ENCODE assay signal across 8 cellular contexts in genomic region chr7:66683094-66683769, GRCh38. TPM values are rescaled to one million over a fixed set of nuclear protein-coding genes. Genes with fewer than 3 reads are reported as not detected.
DNase-seq lines count a peak whose midpoint lies in the region; ATAC-seq and TF ChIP-seq lines count a peak whose summit lies in the region.
"Not testable (repeated sequence)": the region's sequence is repeated elsewhere in the genome, so short reads cannot be mapped to it uniquely, and the experiment has no call there.

No MANE protein-coding gene starts in this region.

- not testable (repeated sequence) for H3K9me2 ChIP-seq in SU-DHL-6 (replicated peaks; ENCODE audit: insufficient read depth, low read length)

- H3F3A ChIP-seq in SU-DHL-6 (ENCODE audit: insufficient read depth): peaks cover 17% of the 10 kb centered on the region

- H3K4me1 Mint-ChIP-seq in CD4-positive, alpha-beta T cell (ENCODE audit: low read depth): peaks cover 40% of the 10 kb centered on the region
- H3K4me1 Mint-ChIP-seq in activated naive CD8-positive, alpha-beta T cell treated with anti-CD3 and anti-CD28 coated beads, Interleukin-2, amount 10 ng/mL, durations not matched to agents 7 days and 5 days: peaks cover 15% of the 10 kb centered on the region
- H3K4me1 Mint-ChIP-seq in nephron progenitor cell: peaks cover 17% of the 10 kb centered on the region
- H3K4me1 Mint-ChIP-seq in stimulated activated naive CD8-positive, alpha-beta T cell treated with anti-CD3 and anti-CD28 coated beads, Interleukin-15, amount 100 ng/mL, for 72 hours: peaks cover 53% of the 10 kb centered on the region

- not testable (repeated sequence) for H3K9me3 Mint-ChIP-seq in CD4-positive, alpha-beta T cell; activated naive CD8-positive, alpha-beta T cell treated with anti-CD3 and anti-CD28 coated beads, Interleukin-2, amount 10 ng/mL, durations not matched to agents 7 days and 5 days; stimulated activated naive CD8-positive, alpha-beta T cell treated with anti-CD3 and anti-CD28 coated beads, Interleukin-15, amount 100 ng/mL, for 72 hours
- peaks cover 16% of the 10 kb centered on the region for H3K9me3 Mint-ChIP-seq in nephron progenitor cell

- H3K27me3 Mint-ChIP-seq in CD4-positive, alpha-beta T cell; activated naive CD8-positive, alpha-beta T cell treated with anti-CD3 and anti-CD28 coated beads, Interleukin-2, amount 10 ng/mL, durations not matched to agents 7 days and 5 days; stimulated activated naive CD8-positive, alpha-beta T cell treated with anti-CD3 and anti-CD28 coated beads, Interleukin-15, amount 100 ng/mL, for 72 hours: not testable (repeated sequence)
- H3K27me3 Mint-ChIP-seq in nephron progenitor cell (ENCODE audit: low read depth, poor library complexity): peaks cover 10% of the 10 kb centered on the region

- DNase-seq in CD4-positive, alpha-beta T cell; activated naive CD8-positive, alpha-beta T cell treated with anti-CD3 and anti-CD28 coated beads, Interleukin-2, amount 10 ng/mL, durations not matched to agents 7 days and 5 days; nephron progenitor cell: not testable (repeated sequence)
- peak in 1 of 2 donors; percentile 4 for DNase-seq in stimulated activated naive CD8-positive, alpha-beta T cell treated with anti-CD3 and anti-CD28 coated beads, Interleukin-15, amount 100 ng/mL, for 72 hours

- peaks cover 69% of the 10 kb centered on the region for H3K79me2 ChIP-seq in SU-DHL-6 (ENCODE audit: insufficient read depth, low read length)

- peak overlapping the region; percentile 55 for H3K27ac Mint-ChIP-seq in CD4-positive, alpha-beta T cell
- not testable (repeated sequence) for H3K27ac Mint-ChIP-seq in activated naive CD8-positive, alpha-beta T cell treated with anti-CD3 and anti-CD28 coated beads, Interleukin-2, amount 10 ng/mL, durations not matched to agents 7 days and 5 days; nephron progenitor cell; stimulated activated naive CD8-positive, alpha-beta T cell treated with anti-CD3 and anti-CD28 coated beads, Interleukin-15, amount 100 ng/mL, for 72 hours

- H3K36me3 ChIP-seq in HUES6 (ENCODE audit: control insufficient read depth, insufficient read depth, low read length); SU-DHL-6 (ENCODE audit: low read length); endocrine pancreas (ENCODE audit: control insufficient read depth, insufficient read depth, low read length): not testable (repeated sequence)

- H3K9ac ChIP-seq in HUES6 (ENCODE audit: low read length) (peak overlapping the region; percentile 90), SU-DHL-6 (ENCODE audit: low read length) (peak overlapping the region; percentile 83), endocrine pancreas (ENCODE audit: control insufficient read depth, insufficient read depth, low read length) (peak overlapping the region; percentile 21)

- peaks cover 11% of the 10 kb centered on the region for H3K36me3 Mint-ChIP-seq in CD4-positive, alpha-beta T cell (ENCODE audit: low read depth)
- not testable (repeated sequence) for H3K36me3 Mint-ChIP-seq in activated naive CD8-positive, alpha-beta T cell treated with anti-CD3 and anti-CD28 coated beads, Interleukin-2, amount 10 ng/mL, durations not matched to agents 7 days and 5 days
- H3K36me3 Mint-ChIP-seq in nephron progenitor cell (ENCODE audit: low read depth): peaks cover 31% of the 10 kb centered on the region

- ATAC-seq in CD4-positive, alpha-beta T cell (ENCODE audit: poor library complexity); activated naive CD8-positive, alpha-beta T cell treated with anti-CD3 and anti-CD28 coated beads, Interleukin-2, amount 10 ng/mL, durations not matched to agents 7 days and 5 days (ENCODE audit: low read depth); stimulated activated naive CD8-positive, alpha-beta T cell treated with anti-CD3 and anti-CD28 coated beads, Interleukin-15, amount 100 ng/mL, for 72 hours: not testable (repeated sequence)

- H3K9me3 ChIP-seq in CD4-positive, alpha-beta T cell (ENCODE audit: control insufficient read depth, low read length); HUES6 (ENCODE audit: control insufficient read depth, insufficient read depth, low read depth, low read length); SU-DHL-6 (ENCODE audit: insufficient read depth, low read length); endocrine pancreas (ENCODE audit: control insufficient read depth, low read length); iPS-18c (ENCODE audit: control insufficient read depth, insufficient read depth, low read length): not testable (repeated sequence)

- CTCF ChIA-PET in CD4-positive, alpha-beta T cell (lab: Charles Lee): not testable (repeated sequence)

- H3K4me3 ChIP-seq in HUES6 (ENCODE audit: low read depth, low read length) (peak overlapping the region; percentile 93), SU-DHL-6 (ENCODE audit: insufficient read depth, low read length, poor library complexity, severe bottlenecking) (peak overlapping the region; percentile 92), endocrine pancreas (ENCODE audit: control insufficient read depth, insufficient read depth, low read length) (peak overlapping the region; percentile 68), iPS-18c (ENCODE audit: insufficient read depth, low read depth, low read length) (peak overlapping the region; percentile 91; the same call in 1 of the 2 replicates)

- not testable (repeated sequence) for H2AFZ ChIP-seq in SU-DHL-6 (ENCODE audit: low read depth, low read length, severe bottlenecking)

- POLR2A ChIA-PET in CD4-positive, alpha-beta T cell (lab: Charles Lee); activated naive CD8-positive, alpha-beta T cell treated with anti-CD3 and anti-CD28 coated beads, Interleukin-2, amount 10 ng/mL, durations not matched to agents 7 days and 5 days (lab: Charles Lee): not testable (repeated sequence)

- peak overlapping the region; percentile 74 for H3K4me2 ChIP-seq in SU-DHL-6 (ENCODE audit: low read depth, low read length, poor library complexity, severe bottlenecking)

- not testable (repeated sequence) for TF ChIP-seq CTCF in CD4-positive, alpha-beta T cell (IDR thresholded peaks at IDR 0.05); SU-DHL-6 (IDR thresholded peaks at IDR 0.05; ENCODE audit: insufficient read depth, low read length, poor library complexity, severe bottlenecking); nephron progenitor cell (IDR thresholded peaks at IDR 0.05)

- H3K27me3 ChIP-seq in CD4-positive, alpha-beta T cell (ENCODE audit: control insufficient read depth, insufficient read depth, low read length); HUES6 (ENCODE audit: control insufficient read depth, insufficient read depth, low read length); SU-DHL-6 (ENCODE audit: low read length); endocrine pancreas (ENCODE audit: control insufficient read depth, insufficient read depth, low read length): not testable (repeated sequence)

- H3K4me1 ChIP-seq in HUES6 (ENCODE audit: control insufficient read depth, insufficient read depth, low read length); endocrine pancreas (ENCODE audit: control insufficient read depth, insufficient read depth, low read length): not testable (repeated sequence)

- peak overlapping the region; percentile 99 for H3K4me3 Mint-ChIP-seq in CD4-positive, alpha-beta T cell
- H3K4me3 Mint-ChIP-seq in activated naive CD8-positive, alpha-beta T cell treated with anti-CD3 and anti-CD28 coated beads, Interleukin-2, amount 10 ng/mL, durations not matched to agents 7 days and 5 days: peak overlapping the region; percentile 88
- peak overlapping the region; percentile 89 for H3K4me3 Mint-ChIP-seq in nephron progenitor cell
- H3K4me3 Mint-ChIP-seq in stimulated activated naive CD8-positive, alpha-beta T cell treated with anti-CD3 and anti-CD28 coated beads, Interleukin-15, amount 100 ng/mL, for 72 hours: peak overlapping the region; percentile 95

- not testable (repeated sequence) for H3K27ac ChIP-seq in CD4-positive, alpha-beta T cell (ENCODE audit: low read depth, low read length); HUES6 (ENCODE audit: low read depth, low read length); SU-DHL-6 (ENCODE audit: low read depth, low read length)

- H4K20me1 ChIP-seq in SU-DHL-6 (ENCODE audit: low read depth, low read length): not testable (repeated sequence)

- intact Hi-C loops in CD4-positive, alpha-beta T cell (cut with DNase I, micrococcal nuclease): loop anchor here in 1 of 2 experiments (5.0 kb wide), 2 partner anchors 164 to 191 kb away; no protein-coding TSS in a partner anchor

RNA-seq across cellular contexts. Expression of gene KCTD7, which starts 54.6 kb away (rescaled TPM):
- 10 to 100 TPM; 15.2 TPM for total RNA-seq in CD4-positive, alpha-beta T cell
- total RNA-seq in activated naive CD8-positive, alpha-beta T cell treated with anti-CD3 and anti-CD28 coated beads, Interleukin-2, amount 10 ng/mL, durations not matched to agents 7 days and 5 days: 10 to 100 TPM; 35.2 to 39.0 TPM

RNA-seq across cellular contexts. Expression of gene RABGEF1, which starts 57.3 kb away (rescaled TPM):
- total RNA-seq in CD4-positive, alpha-beta T cell: 10 to 100 TPM; 18.9 to 20.1 TPM
- total RNA-seq in activated naive CD8-positive, alpha-beta T cell treated with anti-CD3 and anti-CD28 coated beads, Interleukin-2, amount 10 ng/mL, durations not matched to agents 7 days and 5 days: 10 to 100 TPM; 24.7 to 25.8 TPM

Comparison
In these comparisons a context has a peak if more than half of its experiments do, and no peak if none do; other contexts are left out.
1. H3K9ac ChIP-seq: peak in every context shown above with its lines; median percentile 90 in HUES6; 83 in SU-DHL-6; 21 in endocrine pancreas.